ENCODE assay signal across 25 cellular contexts in the genomic region with DNA sequence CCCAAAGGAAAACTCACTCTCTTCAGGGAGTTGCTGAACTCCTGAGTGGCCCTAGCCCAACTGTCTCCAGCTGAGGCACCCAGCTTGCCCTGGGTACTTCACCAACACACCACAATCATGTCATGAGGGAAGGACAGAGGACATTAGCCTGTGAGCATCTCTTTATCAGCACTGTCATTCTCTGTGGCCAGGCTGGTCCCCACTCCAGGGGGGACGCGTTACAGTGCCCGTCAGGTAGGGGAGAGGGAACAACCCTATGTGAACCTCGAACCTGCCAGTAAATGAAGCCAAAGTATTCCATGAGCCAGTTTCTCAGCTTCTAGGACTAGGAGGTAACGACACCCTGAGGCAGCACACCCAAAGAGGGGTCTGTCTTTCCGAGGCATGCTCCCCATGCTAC.
DNase-seq lines count a peak whose midpoint lies in the region; ATAC-seq, FAIRE-seq and TF ChIP-seq lines count a peak whose summit lies in the region.
"Had no signal": no experiment of that assay in that cellular context is flagged by ENCODE, and none has a peak within 500 bp of the region (broad histone marks: within the 10 kb centered on the region; RNA-seq: fewer than 3 reads in every experiment).

No MANE protein-coding gene starts in this region.

- H3K9ac ChIP-seq in DND-41 (ENCODE audit: low read depth, low read length), result no peak overlapping the region
- H3K9ac ChIP-seq in endodermal cell (ENCODE audit: extremely low read depth, low read length, poor library complexity, severe bottlenecking), result no peak overlapping the region
- H3K9ac ChIP-seq: BLaER1 had no signal

- H3K36me3 ChIP-seq in heart right ventricle, result no peaks in the 10 kb centered on the region
- H3K36me3 ChIP-seq in DND-41 (ENCODE audit: insufficient read depth, low read length), result no peaks in the 10 kb centered on the region
- H3K36me3 ChIP-seq in endodermal cell (ENCODE audit: control insufficient read depth, insufficient read depth, low read length), result no peaks in the 10 kb centered on the region
- H3K36me3 ChIP-seq: BLaER1, SJSA1 had no signal

- H3K4me1 ChIP-seq in heart right ventricle (peaks cover 6 to 55% (median 29%) of the 10 kb centered on the region in 9 donors), DND-41 (ENCODE audit: insufficient read depth, low read length) (peaks cover 36% of the 10 kb centered on the region), endodermal cell (ENCODE audit: control insufficient read depth, insufficient read depth, low read length) (no peaks in the 10 kb centered on the region)
- H3K4me1 ChIP-seq: SJSA1 had no signal

- no peak overlapping the region for H3K4me2 ChIP-seq in DND-41 (ENCODE audit: insufficient read depth, low read length)
- H3K4me2 ChIP-seq: BLaER1 had no signal

- H3K27me3 Mint-ChIP-seq in endodermal cell (ENCODE audit: insufficient read depth), result peaks cover 58% of the 10 kb centered on the region

- H4K20me1 ChIP-seq in DND-41 (ENCODE audit: insufficient read depth, low read length), result no peaks in the 10 kb centered on the region
- H4K20me1 ChIP-seq: BLaER1 had no signal

- H3K79me2 ChIP-seq in DND-41 (ENCODE audit: insufficient read depth, low read length), result no peaks in the 10 kb centered on the region

- no peak overlapping the region for H3K4me3 Mint-ChIP-seq in endodermal cell

- H3K27me3 ChIP-seq in heart right ventricle (peaks cover 0 to 17% (median 4%) of the 10 kb centered on the region in 7 donors), DND-41 (ENCODE audit: insufficient read depth, low read length, poor library complexity) (no peaks in the 10 kb centered on the region), endodermal cell (ENCODE audit: control insufficient read depth, insufficient read depth, low read length, poor library complexity, severe bottlenecking) (peaks cover 49% of the 10 kb centered on the region)
- H3K27me3 ChIP-seq: BLaER1, SJSA1 had no signal

- H3K27ac ChIP-seq in heart right ventricle (peak overlapping the region in 9 of 10 donors; percentile 83 to 96 (median 94)), DND-41 (ENCODE audit: low read length) (peak overlapping the region; percentile 17; the same call in 1 of the 2 replicates), endodermal cell (ENCODE audit: low read depth, low read length) (no peak overlapping the region)
- H3K27ac ChIP-seq: BLaER1, SJSA1 had no signal

- H3K4me1 Mint-ChIP-seq in endodermal cell, result no peaks in the 10 kb centered on the region

- DNase-seq in heart right ventricle (no peak), Right ventricle myocardium inferior (ENCODE audit: missing footprints) (no peak), DND-41 (no peak), endodermal cell (peak; percentile 22), urothelium cell line (ENCODE audit: low spot score) (no peak), NCI-H2029 treated with DMSO at 0.1 percent for 48 hours (lab: John Stamatoyannopoulos, UW) (no peak), NCI-H1092 treated with DMSO at 0.1 percent for 48 hours (lab: John Stamatoyannopoulos, UW) (no peak)
- no peak for DNase-seq in stimulated activated naive CD4-positive, alpha-beta T cell (lab: John Stamatoyannopoulos, UW)
- DNase-seq: Calu3, DMS79 treated with DMSO at 0.1 percent for 48 hours, Kasumi-1, NCI-H1105, NCI-H1436 treated with DMSO at 0.1 percent for 48 hours, NCI-H187 treated with DMSO at 0.1 percent for 48 hours, NCI-H446, NCI-H524 treated with DMSO at 0.1 percent for 48 hours, NCI-H774, PC-3 had no signal

- WGBS in heart right ventricle, 2 donors, result 95 to 96% methylated on average over 6 of the region's 6 CpGs
- 94 to 96% methylated on average over 6 of the region's 6 CpGs for WGBS in endodermal cell (ENCODE audit: insufficient coverage in 1 of 2, insufficient read length in 1 of 2), 2 experiments

- ATAC-seq in heart right ventricle, result no peak
- no peak for ATAC-seq in Right ventricle myocardium inferior
- no peak for ATAC-seq in DND-41 (ENCODE audit: insufficient read depth, low read depth)
- ATAC-seq: HCT116, K562, PC-3 had no signal

- H3K9me3 ChIP-seq in heart right ventricle (no peaks in the 10 kb centered on the region), DND-41 (ENCODE audit: insufficient read depth, low read length, severe bottlenecking) (no peaks in the 10 kb centered on the region), endodermal cell (ENCODE audit: control insufficient read depth, low read length) (no peaks in the 10 kb centered on the region)
- H3K9me3 ChIP-seq: SJSA1 had no signal

- TF ChIP-seq CTCF in heart right ventricle (IDR thresholded peaks at IDR 0.05), result no peak
- no peak for TF ChIP-seq CTCF in DND-41 (IDR thresholded peaks at IDR 0.05; ENCODE audit: borderline replicate concordance, extremely low read depth, low read length, poor library complexity, severe bottlenecking)
- TF ChIP-seq CTCF in endodermal cell (conservative IDR thresholded peaks at IDR 0.05), result no peak

- no peak overlapping the region for H3K27ac Mint-ChIP-seq in endodermal cell

- peak; percentile 5 for FAIRE-seq in urothelium cell line (lab: Jason Lieb, UNC)
- FAIRE-seq: A204.1, GM12892, GM19239, K562 had no signal

- intact Hi-C loops in heart right ventricle (cut with DNase I) (loop anchor here in 1 of 10 donors (5.0 kb wide), 1 partner anchor 94 kb away; a partner anchor contains a TSS), Right ventricle myocardium inferior (cut with DNase I) (no loop called here)

- no peak overlapping the region for H2AFZ ChIP-seq in DND-41 (ENCODE audit: low read depth, low read length)

- H3K4me3 ChIP-seq in heart right ventricle (no peak overlapping the region), DND-41 (ENCODE audit: low read depth in 1 of 2, low read length in 2 of 2) (no peak overlapping the region), endodermal cell (ENCODE audit: low read length) (no peak overlapping the region)
- H3K4me3 ChIP-seq: BLaER1, K562, SJSA1 had no signal

- peaks cover 2% of the 10 kb centered on the region for H3K9me3 Mint-ChIP-seq in endodermal cell

- H3K36me3 Mint-ChIP-seq in endodermal cell (ENCODE audit: low read depth), result no peaks in the 10 kb centered on the region
